10 cellular contexts compared by ENCODE assay signal in genomic region chr6:30670760-30671527, GRCh38. TPM values are rescaled to one million over a fixed set of nuclear protein-coding genes. Genes with fewer than 3 reads are reported as not detected.
DNase-seq lines count a peak whose midpoint lies in the region; ATAC-seq and TF ChIP-seq lines count a peak whose summit lies in the region.
"Had no signal": no experiment of that assay in that cellular context is flagged by ENCODE, and none has a peak within 500 bp of the region (broad histone marks: within the 10 kb centered on the region; RNA-seq: fewer than 3 reads in every experiment).

No MANE protein-coding gene starts in this region.

- H3K36me3 ChIP-seq in brain microvascular endothelial cell (replicated peaks) (peaks cover 34% of the 10 kb centered on the region), neuronal stem cell (replicated peaks in 1 of 2; ENCODE audit: control insufficient read depth in 2 of 2, insufficient read depth in 2 of 2, low read length in 2 of 2) (peaks cover 13 to 49% of the 10 kb centered on the region in 2 donors)

- peak; percentile 58 for TF ChIP-seq CTCF in brain microvascular endothelial cell (IDR thresholded peaks at IDR 0.05; ENCODE audit: low read depth, low read length, missing control alignments)

- peak; percentile 33 for DNase-seq in NCI-H82 (lab: John Stamatoyannopoulos, UW)
- DNase-seq in NCI-H82 treated with DMSO at 0.1 percent for 48 hours (lab: John Stamatoyannopoulos, UW; ENCODE audit: unreplicated experiment): no peak
- peak; percentile 37 for DNase-seq in NAMALWA (ENCODE audit: low spot score)
- no peak for DNase-seq in brain microvascular endothelial cell
- DNase-seq in neuronal stem cell (ENCODE audit: low spot score): no peak
- no peak for DNase-seq in nucleus accumbens (lab: John Stamatoyannopoulos, UW)
- DNase-seq in NCI-H128 (lab: John Stamatoyannopoulos, UW; ENCODE audit: unreplicated experiment): no peak
- DNase-seq: dorsolateral prefrontal cortex, left ventricle myocardium superior had no signal

- no peak overlapping the region for H4K91ac ChIP-seq in neuronal stem cell (ENCODE audit: low read depth, low read length, poor library complexity)

- H2BK12ac ChIP-seq in neuronal stem cell (ENCODE audit: low read length): no peak overlapping the region

- no peak overlapping the region for H2AFZ ChIP-seq in neuronal stem cell (ENCODE audit: low read length)

- no peak overlapping the region for H2BK15ac ChIP-seq in neuronal stem cell (ENCODE audit: low read length)

- no peak overlapping the region for H3K4ac ChIP-seq in neuronal stem cell (ENCODE audit: low read length)

- no peak overlapping the region for H3K14ac ChIP-seq in neuronal stem cell (ENCODE audit: low read length)

- in situ Hi-C loops in brain microvascular endothelial cell (cut with HindIII; ENCODE audit: low pct_ligation_motif_present, low sequenced_read_pairs): no loop called here

- H2BK120ac ChIP-seq in neuronal stem cell (ENCODE audit: low read depth, low read length): no peak overlapping the region

- no peak overlapping the region for H3K4me2 ChIP-seq in neuronal stem cell (ENCODE audit: insufficient read depth, low read length, poor library complexity, severe bottlenecking)

- H3K4me3 ChIP-seq in brain microvascular endothelial cell (ENCODE audit: low read depth, low read length): no peak overlapping the region
- no peak overlapping the region for H3K4me3 ChIP-seq in neuronal stem cell (ENCODE audit: low read length in 2 of 2)

- H3K23ac ChIP-seq in neuronal stem cell (ENCODE audit: low read depth, low read length, poor library complexity): no peak overlapping the region

- H3K4me1 ChIP-seq in neuronal stem cell (ENCODE audit: control insufficient read depth in 2 of 2, insufficient read depth in 1 of 2, low read depth in 1 of 2, low read length in 2 of 2): peaks cover 0 to 4% of the 10 kb centered on the region in 2 donors

- H3K9ac ChIP-seq in neuronal stem cell (ENCODE audit: low read depth, low read length, poor library complexity): peak overlapping the region; percentile 44

- no peak for ATAC-seq in activated CD4-positive, CD25-positive, alpha-beta regulatory T cell treated with anti-CD3 and anti-CD28 coated beads, Interleukin-2, amount 50 U/mL, for 24 hours
- ATAC-seq: left ventricle myocardium superior had no signal

- H3K27me3 ChIP-seq in brain microvascular endothelial cell (replicated peaks): no peaks in the 10 kb centered on the region
- no peaks in the 10 kb centered on the region for H3K27me3 ChIP-seq in neuronal stem cell (ENCODE audit: control insufficient read depth in 3 of 3, insufficient read depth in 3 of 3, low read depth in 1 of 3, low read length in 3 of 3)
- H3K27me3 ChIP-seq: dorsolateral prefrontal cortex had no signal

- peaks cover 7% of the 10 kb centered on the region for H3K79me1 ChIP-seq in neuronal stem cell (ENCODE audit: low read depth, low read length)

- H3K27ac ChIP-seq in brain microvascular endothelial cell (no peak overlapping the region), neuronal stem cell (replicated peaks; ENCODE audit: low read length) (no peak overlapping the region)
- H3K27ac ChIP-seq: dorsolateral prefrontal cortex had no signal

- H2BK5ac ChIP-seq in neuronal stem cell (ENCODE audit: low read length): no peak overlapping the region

- no peaks in the 10 kb centered on the region for H3K9me3 ChIP-seq in neuronal stem cell (replicated peaks in 1 of 2; ENCODE audit: control insufficient read depth in 2 of 2, insufficient read depth in 1 of 2, low read depth in 1 of 2, low read length in 2 of 2)

- H2AK5ac ChIP-seq in neuronal stem cell (ENCODE audit: low read depth, low read length): no peak overlapping the region

- WGBS in neuronal stem cell (ENCODE audit: extremely low coverage in 2 of 2, insufficient read length in 2 of 2, insufficient replicate concordance in 1 of 2), 2 donors: no CpG with 5 or more reads among the region's 27 CpGs

- H3K18ac ChIP-seq in neuronal stem cell (ENCODE audit: low read length): no peak overlapping the region

- no peak overlapping the region for H4K8ac ChIP-seq in neuronal stem cell (ENCODE audit: low read depth, low read length)

RNA-seq across cellular contexts. Expression of gene DHX16, which starts 1.9 kb away (rescaled TPM):
- polyA plus RNA-seq in neuronal stem cell (2013, experiment 1 of 2): 16.0 TPM
- polyA plus RNA-seq in neuronal stem cell (2013, experiment 2 of 2): 14.8 TPM

RNA-seq across cellular contexts. Expression of gene PPP1R18, which starts 15.5 kb away (rescaled TPM):
- polyA plus RNA-seq in neuronal stem cell (2013, experiment 1 of 2): 54.3 TPM
- polyA plus RNA-seq in neuronal stem cell (2013, experiment 2 of 2): 55.0 TPM

RNA-seq across cellular contexts. Expression of gene NRM, which starts 19.8 kb away (rescaled TPM):
- 98.1 TPM for polyA plus RNA-seq in neuronal stem cell (2013, experiment 1 of 2)
- 96.2 TPM for polyA plus RNA-seq in neuronal stem cell (2013, experiment 2 of 2)

RNA-seq across cellular contexts. Expression of gene C6orf136, which starts 24.0 kb away (rescaled TPM):
- 17.2 TPM for polyA plus RNA-seq in neuronal stem cell (2013, experiment 1 of 2)
- polyA plus RNA-seq in neuronal stem cell (2013, experiment 2 of 2): 16.5 TPM

RNA-seq across cellular contexts. Expression of gene ATAT1, which starts 44.3 kb away (rescaled TPM):
- polyA plus RNA-seq in neuronal stem cell (2013, experiment 1 of 2): 59.8 TPM
- polyA plus RNA-seq in neuronal stem cell (2013, experiment 2 of 2): 56.1 TPM

Comparison
In these comparisons a context has a peak if more than half of its experiments do, and no peak if none do; other contexts are left out.
1. DNase-seq: peak in NCI-H82 (single experiment) and NAMALWA (single experiment); none in NCI-H82 treated with DMSO at 0.1 percent for 48 hours (single experiment), brain microvascular endothelial cell (single experiment), neuronal stem cell (single experiment), nucleus accumbens (0 of 56) and NCI-H128 (single experiment).